17 cellular contexts compared by ENCODE assay signal in genomic region chr1:166129006-166129405, GRCh38. TPM values are rescaled to one million over a fixed set of nuclear protein-coding genes. Genes with fewer than 3 reads are reported as not detected.
A peak's percentile ranks its signal among the peaks of the same experiment; 100 is the strongest.
DNase-seq lines count a peak whose midpoint lies in the region; ATAC-seq and TF ChIP-seq lines count a peak whose summit lies in the region.
"Had no signal": no experiment of that assay in that cellular context is flagged by ENCODE, and none has a peak within 500 bp of the region (broad histone marks: within the 10 kb centered on the region; RNA-seq: fewer than 3 reads in every experiment).

No MANE protein-coding gene starts in this region.

- no peaks in the 10 kb centered on the region for H3K27me3 ChIP-seq in gastrocnemius medialis
- H3K27me3 ChIP-seq: BE2C had no signal

- H3K4me1 ChIP-seq in HEK293 (ENCODE audit: control insufficient read depth, insufficient read depth, low read length) = no peaks in the 10 kb centered on the region
- H3K4me1 ChIP-seq in gastrocnemius medialis = no peaks in the 10 kb centered on the region
- H3K4me1 ChIP-seq: BE2C, Caco-2 had no signal

- ATAC-seq in gastrocnemius medialis = no peak
- ATAC-seq: GM12878, HCT116, HepG2 had no signal

- TF ChIP-seq POLR2A in gastrocnemius medialis (IDR thresholded peaks at IDR 0.05) = no peak

- H3K9me3 ChIP-seq in HEK293 (ENCODE audit: control insufficient read depth, insufficient read depth, low read depth, low read length) = no peaks in the 10 kb centered on the region
- H3K9me3 ChIP-seq in gastrocnemius medialis = no peaks in the 10 kb centered on the region
- H3K9me3 ChIP-seq: BE2C, Caco-2 had no signal

- POLR2A ChIA-PET in HEK293 (lab: Yijun Ruan, JAX) = no interaction called here

- TF ChIP-seq CTCF in HEK293 (tag by site-specific recombination; IDR thresholded peaks at IDR 0.05) (no peak), gastrocnemius medialis (IDR thresholded peaks at IDR 0.05 in 4 of 5, conservative IDR thresholded peaks at IDR 0.05 in 1 of 5) (no peak)

- H3K36me3 ChIP-seq in HEK293 (ENCODE audit: control insufficient read depth in 2 of 2, insufficient read depth in 1 of 2, low read length in 2 of 2) = no peaks in the 10 kb centered on the region
- no peaks in the 10 kb centered on the region for H3K36me3 ChIP-seq in gastrocnemius medialis
- H3K36me3 ChIP-seq: BE2C had no signal

- H3K4me3 ChIP-seq in HEK293 (ENCODE audit: low read depth, low read length) (no peak overlapping the region), gastrocnemius medialis (no peak overlapping the region)
- H3K4me3 ChIP-seq: GM12878 had no signal

- intact Hi-C loops in gastrocnemius medialis (cut with DNase I; ENCODE audit: low total_unique reads) = no loop called here

- no peak overlapping the region for H3K27ac ChIP-seq in HEK293 (ENCODE audit: extremely low read depth, low read depth, low read length)
- H3K27ac ChIP-seq in gastrocnemius medialis = no peak overlapping the region

- CTCF ChIA-PET in HEK293 (lab: Yijun Ruan, JAX) = no interaction called here

- in situ Hi-C loops in G401 (cut with HindIII; ENCODE audit: low sequenced_read_pairs) (no loop called here), gastrocnemius medialis (cut with MboI; ENCODE audit: low sequenced_read_pairs in 4 of 4) (no loop called here)

- peak; percentile 71 for DNase-seq in G401 (ENCODE audit: low spot score)
- peak; percentile 41 for DNase-seq in NCI-H2171 treated with DMSO at 0.1 percent for 48 hours (lab: John Stamatoyannopoulos, UW)
- peak; percentile 66 for DNase-seq in cerebellar cortex (ENCODE audit: low spot score)
- DNase-seq in gastrocnemius medialis = no peak
- no peak for DNase-seq in pons (ENCODE audit: low spot score)
- no peak for DNase-seq in stimulated activated CD4-positive, alpha-beta T cell treated with anti-CD3 and anti-CD28 coated beads, Interleukin-2, amount 100 ng/mL, for 48 hours
- DNase-seq: ACHN; BE2C; Caco-2; CD4-positive, CD25-positive, alpha-beta regulatory T cell; DMS79 treated with DMSO at 0.1 percent for 48 hours; GOT3; H7 had no signal

TF ChIP-seq in HEK293, 187 proteins besides CTCF, POLR2A, EP300 and RAD21:
- TF ChIP-seq ZIC2 (tag by site-specific recombination; IDR thresholded peaks at IDR 0.05) (no peak), ZNF140 (tag by site-specific recombination; IDR thresholded peaks at IDR 0.05) (peak; percentile 40; the same call in 1 of the 2 replicates)

RNA-seq across cellular contexts. Expression of gene FAM78B, which starts 37.8 kb away (rescaled TPM):
- not detected in 2 replicates for total RNA-seq in G401 (2014; rRNA removed; shearing (Covaris generic))
- 1 to 10 TPM; 1.6 to 9.9 (median 2.6) TPM for total RNA-seq in gastrocnemius medialis
- total RNA-seq: Caco-2 had no signal

Comparison
In these comparisons a context has a peak if more than half of its experiments do, and no peak if none do; other contexts are left out.
1. DNase-seq: peak in G401 (single experiment), NCI-H2171 treated with DMSO at 0.1 percent for 48 hours (single experiment) and cerebellar cortex (single experiment); none in gastrocnemius medialis (0 of 2), pons (single experiment) and stimulated activated CD4-positive, alpha-beta T cell treated with anti-CD3 and anti-CD28 coated beads, Interleukin-2, amount 100 ng/mL, for 48 hours (0 of 2).